Comparison of ENCODE assay signal across 1 cellular context in the genomic region with DNA sequence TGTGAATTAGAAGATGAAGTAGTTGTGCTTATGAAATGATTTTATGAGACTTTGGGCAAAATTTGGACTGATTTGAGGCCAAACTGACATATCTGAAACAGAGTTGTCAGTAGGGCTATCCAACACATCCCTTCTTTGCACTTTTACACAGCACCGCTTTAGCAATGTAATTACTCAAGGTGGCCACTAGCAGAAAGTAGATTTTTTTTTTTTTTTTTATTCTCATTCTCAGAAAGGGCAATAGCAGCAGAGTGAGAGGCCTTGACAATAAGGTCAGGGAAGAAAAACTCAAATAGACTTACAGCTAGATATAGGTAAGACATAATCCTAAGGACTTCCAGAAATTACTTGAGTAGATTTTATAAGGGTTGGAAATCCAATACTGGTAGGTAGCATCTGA.
TF ChIP-seq lines count a peak whose summit lies in the region.

No MANE protein-coding gene starts in this region.

TF ChIP-seq in GM23338, 12 proteins besides CTCF, POLR2A, EP300 and RAD21 (continued from another document):
- TF ChIP-seq, protein P1, sequence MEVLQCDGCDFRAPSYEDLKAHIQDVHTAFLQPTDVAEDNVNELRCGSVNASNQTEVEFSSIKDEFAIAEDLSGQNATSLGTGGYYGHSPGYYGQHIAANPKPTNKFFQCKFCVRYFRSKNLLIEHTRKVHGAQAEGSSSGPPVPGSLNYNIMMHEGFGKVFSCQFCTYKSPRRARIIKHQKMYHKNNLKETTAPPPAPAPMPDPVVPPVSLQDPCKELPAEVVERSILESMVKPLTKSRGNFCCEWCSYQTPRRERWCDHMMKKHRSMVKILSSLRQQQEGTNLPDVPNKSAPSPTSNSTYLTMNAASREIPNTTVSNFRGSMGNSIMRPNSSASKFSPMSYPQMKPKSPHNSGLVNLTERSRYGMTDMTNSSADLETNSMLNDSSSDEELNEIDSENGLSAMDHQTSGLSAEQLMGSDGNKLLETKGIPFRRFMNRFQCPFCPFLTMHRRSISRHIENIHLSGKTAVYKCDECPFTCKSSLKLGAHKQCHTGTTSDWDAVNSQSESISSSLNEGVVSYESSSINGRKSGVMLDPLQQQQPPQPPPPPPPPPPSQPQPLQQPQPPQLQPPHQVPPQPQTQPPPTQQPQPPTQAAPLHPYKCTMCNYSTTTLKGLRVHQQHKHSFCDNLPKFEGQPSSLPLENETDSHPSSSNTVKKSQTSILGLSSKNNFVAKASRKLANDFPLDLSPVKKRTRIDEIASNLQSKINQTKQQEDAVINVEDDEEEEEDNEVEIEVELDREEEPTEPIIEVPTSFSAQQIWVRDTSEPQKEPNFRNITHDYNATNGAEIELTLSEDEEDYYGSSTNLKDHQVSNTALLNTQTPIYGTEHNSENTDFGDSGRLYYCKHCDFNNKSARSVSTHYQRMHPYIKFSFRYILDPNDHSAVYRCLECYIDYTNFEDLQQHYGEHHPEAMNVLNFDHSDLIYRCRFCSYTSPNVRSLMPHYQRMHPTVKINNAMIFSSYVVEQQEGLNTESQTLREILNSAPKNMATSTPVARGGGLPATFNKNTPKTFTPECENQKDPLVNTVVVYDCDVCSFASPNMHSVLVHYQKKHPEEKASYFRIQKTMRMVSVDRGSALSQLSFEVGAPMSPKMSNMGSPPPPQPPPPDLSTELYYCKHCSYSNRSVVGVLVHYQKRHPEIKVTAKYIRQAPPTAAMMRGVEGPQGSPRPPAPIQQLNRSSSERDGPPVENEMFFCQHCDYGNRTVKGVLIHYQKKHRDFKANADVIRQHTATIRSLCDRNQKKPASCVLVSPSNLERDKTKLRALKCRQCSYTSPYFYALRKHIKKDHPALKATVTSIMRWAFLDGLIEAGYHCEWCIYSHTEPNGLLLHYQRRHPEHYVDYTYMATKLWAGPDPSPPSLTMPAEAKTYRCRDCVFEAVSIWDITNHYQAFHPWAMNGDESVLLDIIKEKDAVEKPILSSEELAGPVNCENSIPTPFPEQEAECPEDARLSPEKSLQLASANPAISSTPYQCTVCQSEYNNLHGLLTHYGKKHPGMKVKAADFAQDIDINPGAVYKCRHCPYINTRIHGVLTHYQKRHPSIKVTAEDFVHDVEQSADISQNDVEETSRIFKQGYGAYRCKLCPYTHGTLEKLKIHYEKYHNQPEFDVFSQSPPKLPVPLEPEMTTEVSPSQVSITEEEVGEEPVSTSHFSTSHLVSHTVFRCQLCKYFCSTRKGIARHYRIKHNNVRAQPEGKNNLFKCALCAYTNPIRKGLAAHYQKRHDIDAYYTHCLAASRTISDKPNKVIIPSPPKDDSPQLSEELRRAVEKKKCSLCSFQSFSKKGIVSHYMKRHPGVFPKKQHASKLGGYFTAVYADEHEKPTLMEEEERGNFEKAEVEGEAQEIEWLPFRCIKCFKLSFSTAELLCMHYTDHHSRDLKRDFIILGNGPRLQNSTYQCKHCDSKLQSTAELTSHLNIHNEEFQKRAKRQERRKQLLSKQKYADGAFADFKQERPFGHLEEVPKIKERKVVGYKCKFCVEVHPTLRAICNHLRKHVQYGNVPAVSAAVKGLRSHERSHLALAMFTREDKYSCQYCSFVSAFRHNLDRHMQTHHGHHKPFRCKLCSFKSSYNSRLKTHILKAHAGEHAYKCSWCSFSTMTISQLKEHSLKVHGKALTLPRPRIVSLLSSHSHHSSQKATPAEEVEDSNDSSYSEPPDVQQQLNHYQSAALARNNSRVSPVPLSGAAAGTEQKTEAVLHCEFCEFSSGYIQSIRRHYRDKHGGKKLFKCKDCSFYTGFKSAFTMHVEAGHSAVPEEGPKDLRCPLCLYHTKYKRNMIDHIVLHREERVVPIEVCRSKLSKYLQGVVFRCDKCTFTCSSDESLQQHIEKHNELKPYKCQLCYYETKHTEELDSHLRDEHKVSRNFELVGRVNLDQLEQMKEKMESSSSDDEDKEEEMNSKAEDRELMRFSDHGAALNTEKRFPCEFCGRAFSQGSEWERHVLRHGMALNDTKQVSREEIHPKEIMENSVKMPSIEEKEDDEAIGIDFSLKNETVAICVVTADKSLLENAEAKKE (CRISPR knock-in tag; IDR thresholded peaks at IDR 0.05), result no peak
- TF ChIP-seq POLR2AphosphoS5 (IDR thresholded peaks at IDR 0.05; ENCODE audit: low read depth) (no peak), CREB1 (CRISPR knock-in tag; IDR thresholded peaks at IDR 0.05; ENCODE audit: low read depth) (no peak), EZH2phosphoT487 (IDR thresholded peaks at IDR 0.05; ENCODE audit: unreplicated experiment) (no peak), ZNF114 (CRISPR knock-in tag; IDR thresholded peaks at IDR 0.05) (no peak)
